Comparison of ENCODE assay signal across 14 cellular contexts in genomic region chr9:7171461-7171860, GRCh38.
"Had no signal": no experiment of that assay in that cellular context is flagged by ENCODE, and none has a peak within 500 bp of the region (broad histone marks: within the 10 kb centered on the region; RNA-seq: fewer than 3 reads in every experiment).

No MANE protein-coding gene starts in this region.

- H3K27ac Mint-ChIP-seq: activated CD8-positive, alpha-beta T cell treated with anti-CD3 and anti-CD28 coated beads for 36 hours; activated naive CD4-positive, alpha-beta T cell treated with anti-CD3 and anti-CD28 coated beads, Interleukin-2, amount 10 ng/mL, durations not matched to agents 7 days and 5 days had no signal

- H3K4me1 ChIP-seq: ascending aorta, breast epithelium, gastroesophageal sphincter, tibial artery had no signal

- H3K4me3 ChIP-seq: ascending aorta, breast epithelium, gastroesophageal sphincter, tibial artery had no signal

- ATAC-seq: activated CD8-positive, alpha-beta T cell treated with anti-CD3 and anti-CD28 coated beads for 36 hours; gastroesophageal sphincter; naive thymus-derived CD4-positive, alpha-beta T cell had no signal

- H3K27ac ChIP-seq: ascending aorta, breast epithelium, gastroesophageal sphincter, tibial artery, WERI-Rb-1 had no signal

- H3K9me3 Mint-ChIP-seq: activated CD8-positive, alpha-beta T cell treated with anti-CD3 and anti-CD28 coated beads for 36 hours; activated naive CD4-positive, alpha-beta T cell treated with anti-CD3 and anti-CD28 coated beads, Interleukin-2, amount 10 ng/mL, durations not matched to agents 7 days and 5 days had no signal

- DNase-seq: activated CD8-positive, alpha-beta T cell treated with anti-CD3 and anti-CD28 coated beads for 36 hours; activated naive CD4-positive, alpha-beta T cell treated with anti-CD3 and anti-CD28 coated beads, Interleukin-2, amount 10 ng/mL, durations not matched to agents 7 days and 5 days; activated T-cell treated with anti-CD3 and anti-CD28 coated beads, Interleukin-2, amount 50 U/mL, for 1 hour; cerebellar nuclear complex; effector CD4-positive, alpha-beta T cell; mesenchymal stem cell; naive thymus-derived CD4-positive, alpha-beta T cell; stimulated activated naive CD4-positive, alpha-beta T cell; substantia nigra; tibial artery; WERI-Rb-1 had no signal

- H3K27me3 ChIP-seq: ascending aorta, breast epithelium, gastroesophageal sphincter, tibial artery had no signal

- H3K27me3 Mint-ChIP-seq: activated CD8-positive, alpha-beta T cell treated with anti-CD3 and anti-CD28 coated beads for 36 hours; activated naive CD4-positive, alpha-beta T cell treated with anti-CD3 and anti-CD28 coated beads, Interleukin-2, amount 10 ng/mL, durations not matched to agents 7 days and 5 days; naive thymus-derived CD4-positive, alpha-beta T cell had no signal

- H3K4me3 Mint-ChIP-seq: activated CD8-positive, alpha-beta T cell treated with anti-CD3 and anti-CD28 coated beads for 36 hours; activated naive CD4-positive, alpha-beta T cell treated with anti-CD3 and anti-CD28 coated beads, Interleukin-2, amount 10 ng/mL, durations not matched to agents 7 days and 5 days; naive thymus-derived CD4-positive, alpha-beta T cell had no signal

- H3K36me3 ChIP-seq: breast epithelium, WERI-Rb-1 had no signal

- H3K9me3 ChIP-seq: ascending aorta, breast epithelium, gastroesophageal sphincter, tibial artery had no signal
